13 cellular contexts compared by ENCODE assay signal in the genomic region with DNA sequence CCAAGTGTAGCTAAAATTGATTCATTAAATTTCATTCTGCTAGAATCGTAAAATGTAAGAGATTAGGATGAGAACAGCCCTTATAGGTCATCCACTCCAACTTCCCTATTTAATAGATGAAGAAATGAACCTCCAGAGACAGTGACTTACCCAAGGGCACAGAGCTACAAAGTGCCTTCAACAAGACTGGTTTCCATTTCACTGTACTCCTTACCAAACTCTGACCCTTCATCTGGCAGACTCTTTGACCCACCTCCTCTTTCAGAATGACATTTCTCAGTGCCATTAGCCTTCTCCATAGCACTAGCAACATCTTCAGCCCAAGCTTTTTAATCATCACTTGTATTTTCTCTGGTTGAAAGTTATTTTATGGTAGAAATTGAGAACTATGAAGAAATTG.
DNase-seq lines count a peak whose midpoint lies in the region; ATAC-seq and TF ChIP-seq lines count a peak whose summit lies in the region.
"Had no signal": no experiment of that assay in that cellular context is flagged by ENCODE, and none has a peak within 500 bp of the region (broad histone marks: within the 10 kb centered on the region; RNA-seq: fewer than 3 reads in every experiment).

No MANE protein-coding gene starts in this region.

- H3K4me3 ChIP-seq in stomach, result no peak overlapping the region

- H3K4me3 Mint-ChIP-seq in naive thymus-derived CD8-positive, alpha-beta T cell, result no peak overlapping the region

- DNase-seq in SIG-M5 treated with dmso at 0.1 percent for 504 hours (lab: John Stamatoyannopoulos, UW; ENCODE audit: unreplicated experiment), result peak; percentile 43
- no peak for DNase-seq in SIG-M5 (lab: John Stamatoyannopoulos, UW)
- DNase-seq in naive thymus-derived CD8-positive, alpha-beta T cell, result no peak
- no peak for DNase-seq in activated CD8-positive, alpha-beta memory T cell treated with anti-CD3 and anti-CD28 coated beads, Interleukin-2, amount 50 U/mL, for 4 hours
- no peak for DNase-seq in stomach
- DNase-seq: activated CD4-positive, alpha-beta T cell treated with anti-CD3 and anti-CD28 coated beads for 1 hour; activated naive CD4-positive, alpha-beta T cell; SHP77 had no signal

- H3K9me3 ChIP-seq in stomach, result no peaks in the 10 kb centered on the region

- intact Hi-C loops in stomach (cut with DNase I; ENCODE audit: low total_unique reads), result no loop called here

- peaks cover 18 to 62% (median 35%) of the 10 kb centered on the region in 3 donors for H3K36me3 Mint-ChIP-seq in naive thymus-derived CD8-positive, alpha-beta T cell

- H3K27me3 Mint-ChIP-seq in naive thymus-derived CD8-positive, alpha-beta T cell, result no peaks in the 10 kb centered on the region

- ATAC-seq in GM21529 (IDR thresholded peaks at IDR 0.05; ENCODE audit: unreplicated experiment), result peak; percentile 84
- ATAC-seq in HG03196 (IDR thresholded peaks at IDR 0.05; ENCODE audit: unreplicated experiment), result peak; percentile 81
- ATAC-seq in naive thymus-derived CD8-positive, alpha-beta T cell, result no peak
- no peak for ATAC-seq in activated CD4-positive, CD25-positive, alpha-beta regulatory T cell treated with anti-CD3 and anti-CD28 coated beads, Interleukin-2, amount 50 U/mL, for 24 hours

- TF ChIP-seq POLR2A in stomach (IDR thresholded peaks at IDR 0.05), result no peak

- peaks cover 14 to 20% (median 17%) of the 10 kb centered on the region in 4 donors for H3K4me1 Mint-ChIP-seq in naive thymus-derived CD8-positive, alpha-beta T cell

- H3K9me3 Mint-ChIP-seq in naive thymus-derived CD8-positive, alpha-beta T cell, result peaks cover 0 to 1% (median 0%) of the 10 kb centered on the region in 9 donors

- H3K27ac Mint-ChIP-seq in naive thymus-derived CD8-positive, alpha-beta T cell, result peak overlapping the region in 8 of 10 donors; percentile 0 to 56 (median 31)

- H3K36me3 ChIP-seq in stomach, result peaks cover 0 to 39% (median 18%) of the 10 kb centered on the region in 4 donors

- POLR2A ChIA-PET in naive thymus-derived CD8-positive, alpha-beta T cell (lab: Charles Lee), result no interaction called here

- no peaks in the 10 kb centered on the region for H3K27me3 ChIP-seq in stomach

- no peak overlapping the region for H3K27ac ChIP-seq in stomach
- H3K27ac ChIP-seq: 22Rv1, KMS-11 had no signal

- H3K4me1 ChIP-seq in stomach, result no peaks in the 10 kb centered on the region

- no peak for TF ChIP-seq EP300 in stomach (IDR thresholded peaks at IDR 0.05)

- WGBS in stomach, 5 donors, result 86 to 100% (median 94%) methylated on average over 1 of the region's 1 CpG

- no peak for TF ChIP-seq CTCF in stomach (IDR thresholded peaks at IDR 0.05)

Comparison
In these comparisons a context has a peak if more than half of its experiments do, and no peak if none do; other contexts are left out.
1. ATAC-seq: peak in GM21529 (single experiment) and HG03196 (single experiment); none in naive thymus-derived CD8-positive, alpha-beta T cell (0 of 2) and activated CD4-positive, CD25-positive, alpha-beta regulatory T cell treated with anti-CD3 and anti-CD28 coated beads, Interleukin-2, amount 50 U/mL, for 24 hours (0 of 2).